27 cellular contexts compared by ENCODE assay signal in genomic region chr11:73374130-73374529, GRCh38. TPM values are rescaled to one million over a fixed set of nuclear protein-coding genes. Genes with fewer than 3 reads are reported as not detected.
DNase-seq lines count a peak whose midpoint lies in the region; ATAC-seq, FAIRE-seq and TF ChIP-seq lines count a peak whose summit lies in the region.
"Had no signal": no experiment of that assay in that cellular context is flagged by ENCODE, and none has a peak within 500 bp of the region (broad histone marks: within the 10 kb centered on the region; RNA-seq: fewer than 3 reads in every experiment).

No MANE protein-coding gene starts in this region.

- no peak for TF ChIP-seq CTCF in CD8-positive, alpha-beta T cell (IDR thresholded peaks at IDR 0.05)

- no peaks in the 10 kb centered on the region for H3K9me3 Mint-ChIP-seq in activated naive CD4-positive, alpha-beta T cell treated with anti-CD3 and anti-CD28 coated beads, Interleukin-2, amount 10 ng/mL, durations not matched to agents 7 days and 5 days
- no peaks in the 10 kb centered on the region for H3K9me3 Mint-ChIP-seq in activated naive CD4-positive, alpha-beta T cell treated with anti-CD3 and anti-CD28 coated beads for 36 hours
- H3K9me3 Mint-ChIP-seq in CD8-positive, alpha-beta T cell, result no peaks in the 10 kb centered on the region
- H3K9me3 Mint-ChIP-seq: activated T-cell treated with anti-CD3 and anti-CD28 coated beads, Interleukin-2, amount 50 U/mL, for 24 hours; naive thymus-derived CD8-positive, alpha-beta T cell had no signal

- intact Hi-C loops in activated naive CD4-positive, alpha-beta T cell treated with anti-CD3 and anti-CD28 coated beads for 36 hours (cut with micrococcal nuclease), result loop anchor here (10.0 kb wide), 1 partner anchor 391 kb away; the partner anchor contains the start of gene RAB6A
- intact Hi-C loops in CD8-positive, alpha-beta T cell (cut with DNase I, micrococcal nuclease), result loop anchor here in 1 of 2 experiments (10.0 kb wide), 1 partner anchor 411 kb away; the partner anchor contains the start of gene MRPL48

- peaks cover 5% of the 10 kb centered on the region for H3K36me3 Mint-ChIP-seq in activated naive CD4-positive, alpha-beta T cell treated with anti-CD3 and anti-CD28 coated beads, Interleukin-2, amount 10 ng/mL, durations not matched to agents 7 days and 5 days
- H3K36me3 Mint-ChIP-seq in activated naive CD4-positive, alpha-beta T cell treated with anti-CD3 and anti-CD28 coated beads for 36 hours (ENCODE audit: low read depth), result peaks cover 4% of the 10 kb centered on the region
- peaks cover 5% of the 10 kb centered on the region for H3K36me3 Mint-ChIP-seq in CD8-positive, alpha-beta T cell
- H3K36me3 Mint-ChIP-seq: naive thymus-derived CD8-positive, alpha-beta T cell had no signal

- peak overlapping the region; percentile 64 for H3K27ac Mint-ChIP-seq in activated naive CD4-positive, alpha-beta T cell treated with anti-CD3 and anti-CD28 coated beads, Interleukin-2, amount 10 ng/mL, durations not matched to agents 7 days and 5 days
- H3K27ac Mint-ChIP-seq in activated naive CD4-positive, alpha-beta T cell treated with anti-CD3 and anti-CD28 coated beads for 36 hours, result no peak overlapping the region
- no peak overlapping the region for H3K27ac Mint-ChIP-seq in CD8-positive, alpha-beta T cell
- H3K27ac Mint-ChIP-seq: activated T-cell treated with anti-CD3 and anti-CD28 coated beads, Interleukin-2, amount 50 U/mL, for 24 hours had no signal

- peaks cover 0 to 5% of the 10 kb centered on the region in 2 donors for H3K4me1 ChIP-seq in small intestine (ENCODE audit: control insufficient read depth in 2 of 2, insufficient read depth in 1 of 2, low read depth in 1 of 2, low read length in 1 of 2)
- peaks cover 23% of the 10 kb centered on the region for H3K4me1 ChIP-seq in CD8-positive, alpha-beta T cell (ENCODE audit: insufficient read depth, low read length)

- DNase-seq in activated naive CD4-positive, alpha-beta T cell treated with anti-CD3 and anti-CD28 coated beads, Interleukin-2, amount 10 ng/mL, durations not matched to agents 7 days and 5 days, result no peak
- DNase-seq in activated naive CD4-positive, alpha-beta T cell treated with anti-CD3 and anti-CD28 coated beads for 36 hours, result no peak
- DNase-seq in NCI-H69 (lab: John Stamatoyannopoulos, UW), result peak; percentile 91
- DNase-seq in foreskin melanocyte, result peak; percentile 78
- DNase-seq in substantia nigra (lab: John Stamatoyannopoulos, UW), result no peak
- no peak for DNase-seq in small intestine
- DNase-seq in CD8-positive, alpha-beta T cell, result no peak
- no peak for DNase-seq in NCI-H345 (lab: John Stamatoyannopoulos, UW)
- DNase-seq: activated naive CD4-positive, alpha-beta T cell; activated T-cell treated with anti-CD3 and anti-CD28 coated beads, Interleukin-2, amount 50 U/mL, for 24 hours; KBM-7; left colon; MV-4-11; naive thymus-derived CD8-positive, alpha-beta T cell; NCI-H2029; NCI-H510A treated with DMSO at 0.1 percent for 48 hours; SK-N-SH; T-helper 9 cell; uterus had no signal

- no peak overlapping the region for H3K4me3 ChIP-seq in small intestine (ENCODE audit: low read depth in 1 of 2, low read length in 2 of 2)
- no peak overlapping the region for H3K4me3 ChIP-seq in CD8-positive, alpha-beta T cell (ENCODE audit: low read depth, low read length)
- H3K4me3 ChIP-seq: cardiac muscle cell, suprapubic skin, uterus had no signal

- no peaks in the 10 kb centered on the region for H3K27me3 ChIP-seq in small intestine (ENCODE audit: control insufficient read depth in 2 of 2, insufficient read depth in 2 of 2, low read length in 2 of 2)
- no peaks in the 10 kb centered on the region for H3K27me3 ChIP-seq in CD8-positive, alpha-beta T cell (ENCODE audit: insufficient read depth, low read length)
- H3K27me3 ChIP-seq: cardiac muscle cell, suprapubic skin, uterus had no signal

- whole genome bisulfite sequencing in small intestine, 3 donors, result 82 to 86% (median 82%) methylated on average over 4 of the region's 4 CpGs

- no peak for ATAC-seq in CD8-positive, alpha-beta T cell
- ATAC-seq: activated CD4-positive, CD25-positive, alpha-beta regulatory T cell treated with anti-CD3 and anti-CD28 coated beads, Interleukin-2, amount 50 U/mL, for 24 hours; HCT116; left colon; naive thymus-derived CD8-positive, alpha-beta T cell had no signal

- POLR2A ChIA-PET in CD8-positive, alpha-beta T cell (lab: Charles Lee), result interaction anchor here (0.9 kb wide), 1 partner anchor 23 kb away, joined by 3 read pairs; no protein-coding TSS in a partner anchor

- H3K27me3 Mint-ChIP-seq in activated naive CD4-positive, alpha-beta T cell treated with anti-CD3 and anti-CD28 coated beads, Interleukin-2, amount 10 ng/mL, durations not matched to agents 7 days and 5 days, result peaks cover 4% of the 10 kb centered on the region
- no peaks in the 10 kb centered on the region for H3K27me3 Mint-ChIP-seq in activated naive CD4-positive, alpha-beta T cell treated with anti-CD3 and anti-CD28 coated beads for 36 hours (ENCODE audit: low read depth)
- H3K27me3 Mint-ChIP-seq in CD8-positive, alpha-beta T cell (ENCODE audit: low read depth), result no peaks in the 10 kb centered on the region
- H3K27me3 Mint-ChIP-seq: activated T-cell treated with anti-CD3 and anti-CD28 coated beads, Interleukin-2, amount 50 U/mL, for 24 hours; naive thymus-derived CD8-positive, alpha-beta T cell had no signal

- no peaks in the 10 kb centered on the region for H3K9me3 ChIP-seq in small intestine (ENCODE audit: control insufficient read depth, low read depth)
- H3K9me3 ChIP-seq in CD8-positive, alpha-beta T cell (ENCODE audit: low read length), result no peaks in the 10 kb centered on the region
- H3K9me3 ChIP-seq: SK-N-SH, suprapubic skin, uterus had no signal

- CTCF ChIA-PET in activated naive CD4-positive, alpha-beta T cell treated with anti-CD3 and anti-CD28 coated beads, Interleukin-2, amount 10 ng/mL, durations not matched to agents 7 days and 5 days (lab: Charles Lee), result interaction anchor here (1.1 to 4.9 kb wide), 3 partner anchors 14 to 23 kb away, joined by 3 to 22 read pairs (median 6); no protein-coding TSS in a partner anchor
- CTCF ChIA-PET in activated naive CD4-positive, alpha-beta T cell treated with anti-CD3 and anti-CD28 coated beads for 36 hours (lab: Charles Lee), result interaction anchor here (2.8 to 5.1 kb wide), 2 partner anchors 14 to 23 kb away, joined by 13 to 36 read pairs; no protein-coding TSS in a partner anchor
- CTCF ChIA-PET in CD8-positive, alpha-beta T cell (lab: Charles Lee), result interaction anchor here (1.3 to 4.2 kb wide), 7 partner anchors 8 to 286 kb away, joined by 4 to 32 read pairs (median 4); no protein-coding TSS in a partner anchor

- H3K27ac ChIP-seq in substantia nigra (ENCODE audit: low read depth, low read length, poor library complexity, severe bottlenecking), result peak overlapping the region; percentile 43
- H3K27ac ChIP-seq in small intestine (ENCODE audit: low read depth in 1 of 2, low read length in 1 of 2), result no peak overlapping the region
- no peak overlapping the region for H3K27ac ChIP-seq in CD8-positive, alpha-beta T cell (ENCODE audit: low read depth, low read length)
- H3K27ac ChIP-seq: C4-2B, cardiac muscle cell, suprapubic skin had no signal

- H3K36me3 ChIP-seq in small intestine (ENCODE audit: control insufficient read depth in 2 of 2, insufficient read depth in 2 of 2, low read length in 2 of 2), result no peaks in the 10 kb centered on the region
- H3K36me3 ChIP-seq in CD8-positive, alpha-beta T cell (ENCODE audit: insufficient read depth, low read length), result no peaks in the 10 kb centered on the region
- H3K36me3 ChIP-seq: cardiac muscle cell, suprapubic skin, uterus had no signal

- no peak for FAIRE-seq in small intestine (lab: Jason Lieb, UNC)
- FAIRE-seq: endometrium, G401.6, RCC 7860 had no signal

- no peak overlapping the region for H3K4me3 Mint-ChIP-seq in activated naive CD4-positive, alpha-beta T cell treated with anti-CD3 and anti-CD28 coated beads, Interleukin-2, amount 10 ng/mL, durations not matched to agents 7 days and 5 days
- H3K4me3 Mint-ChIP-seq in activated naive CD4-positive, alpha-beta T cell treated with anti-CD3 and anti-CD28 coated beads for 36 hours, result no peak overlapping the region
- H3K4me3 Mint-ChIP-seq in CD8-positive, alpha-beta T cell, result no peak overlapping the region
- H3K4me3 Mint-ChIP-seq: activated T-cell treated with anti-CD3 and anti-CD28 coated beads, Interleukin-2, amount 50 U/mL, for 24 hours had no signal

- H3K4me1 Mint-ChIP-seq in activated naive CD4-positive, alpha-beta T cell treated with anti-CD3 and anti-CD28 coated beads, Interleukin-2, amount 10 ng/mL, durations not matched to agents 7 days and 5 days, result peaks cover 33% of the 10 kb centered on the region
- peaks cover 28% of the 10 kb centered on the region for H3K4me1 Mint-ChIP-seq in activated naive CD4-positive, alpha-beta T cell treated with anti-CD3 and anti-CD28 coated beads for 36 hours (ENCODE audit: low read depth)
- peaks cover 30% of the 10 kb centered on the region for H3K4me1 Mint-ChIP-seq in CD8-positive, alpha-beta T cell (ENCODE audit: low read depth)

RNA-seq across cellular contexts. Expression of gene RELT, which starts 2.1 kb away (rescaled TPM):
- total RNA-seq in activated naive CD4-positive, alpha-beta T cell treated with anti-CD3 and anti-CD28 coated beads for 36 hours, result 10 to 100 TPM; 17.9 to 18.5 TPM
- 1 to 10 TPM in 2 of 3 donors, under 1 TPM in 1; 0.67 to 3.3 (median 1.1) TPM for polyA plus RNA-seq in small intestine
- 100 to 1,000 TPM; 144 to 158 TPM for total RNA-seq in CD8-positive, alpha-beta T cell

Comparison
In these comparisons a context has a peak if more than half of its experiments do, and no peak if none do; other contexts are left out.
1. DNase-seq: peak in NCI-H69 (single experiment) and foreskin melanocyte (single experiment); none in activated naive CD4-positive, alpha-beta T cell treated with anti-CD3 and anti-CD28 coated beads, Interleukin-2, amount 10 ng/mL, durations not matched to agents 7 days and 5 days (single experiment), activated naive CD4-positive, alpha-beta T cell treated with anti-CD3 and anti-CD28 coated beads for 36 hours (single experiment), substantia nigra (0 of 49), small intestine (single experiment), CD8-positive, alpha-beta T cell (0 of 7) and NCI-H345 (single experiment).
2. RNA of gene RELT, which starts 2.1 kb away (total RNA-seq): 144 to 158 TPM in CD8-positive, alpha-beta T cell; 17.9 to 18.5 TPM in activated naive CD4-positive, alpha-beta T cell treated with anti-CD3 and anti-CD28 coated beads for 36 hours; every median in the first group is over 4 times any median in the second.